Comparison of ENCODE assay signal across 1 cellular context in the genomic region with DNA sequence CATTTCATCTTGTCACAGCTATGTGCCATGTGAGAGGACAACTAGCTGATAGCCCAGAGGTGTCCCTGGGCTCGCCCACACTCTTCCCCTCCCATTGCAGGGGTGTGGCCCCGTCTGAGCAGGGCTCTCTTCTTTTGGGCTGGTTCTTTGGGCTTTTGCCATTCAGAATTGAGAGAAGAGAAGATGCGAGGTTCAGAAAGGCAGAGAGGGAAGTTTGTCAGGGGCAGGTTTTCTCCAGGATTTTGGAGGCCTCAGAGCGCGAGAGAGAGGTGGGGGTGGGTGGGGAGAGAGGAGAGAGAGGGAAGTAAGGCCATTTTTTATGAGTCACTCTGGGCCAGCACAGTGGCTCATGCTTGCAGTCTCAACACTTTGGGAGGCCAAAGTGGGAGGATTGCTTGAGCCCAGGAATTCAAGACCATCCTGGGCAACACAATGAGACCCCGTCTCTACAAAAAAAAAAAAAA.
TF ChIP-seq lines count a peak whose summit lies in the region.

No MANE protein-coding gene starts in this region.

TF ChIP-seq in HCT116, 20 proteins besides CTCF, POLR2A, EP300 and RAD21 (continued from another document):
- no peak for TF ChIP-seq SIN3A (IDR thresholded peaks at IDR 0.05; ENCODE audit: low read depth)
- TF ChIP-seq ELF1 (IDR thresholded peaks at IDR 0.05; ENCODE audit: borderline replicate concordance, low read depth), result no peak
- no peak for TF ChIP-seq FOSL1 (IDR thresholded peaks at IDR 0.05; ENCODE audit: low read depth)
- TF ChIP-seq, protein P1, sequence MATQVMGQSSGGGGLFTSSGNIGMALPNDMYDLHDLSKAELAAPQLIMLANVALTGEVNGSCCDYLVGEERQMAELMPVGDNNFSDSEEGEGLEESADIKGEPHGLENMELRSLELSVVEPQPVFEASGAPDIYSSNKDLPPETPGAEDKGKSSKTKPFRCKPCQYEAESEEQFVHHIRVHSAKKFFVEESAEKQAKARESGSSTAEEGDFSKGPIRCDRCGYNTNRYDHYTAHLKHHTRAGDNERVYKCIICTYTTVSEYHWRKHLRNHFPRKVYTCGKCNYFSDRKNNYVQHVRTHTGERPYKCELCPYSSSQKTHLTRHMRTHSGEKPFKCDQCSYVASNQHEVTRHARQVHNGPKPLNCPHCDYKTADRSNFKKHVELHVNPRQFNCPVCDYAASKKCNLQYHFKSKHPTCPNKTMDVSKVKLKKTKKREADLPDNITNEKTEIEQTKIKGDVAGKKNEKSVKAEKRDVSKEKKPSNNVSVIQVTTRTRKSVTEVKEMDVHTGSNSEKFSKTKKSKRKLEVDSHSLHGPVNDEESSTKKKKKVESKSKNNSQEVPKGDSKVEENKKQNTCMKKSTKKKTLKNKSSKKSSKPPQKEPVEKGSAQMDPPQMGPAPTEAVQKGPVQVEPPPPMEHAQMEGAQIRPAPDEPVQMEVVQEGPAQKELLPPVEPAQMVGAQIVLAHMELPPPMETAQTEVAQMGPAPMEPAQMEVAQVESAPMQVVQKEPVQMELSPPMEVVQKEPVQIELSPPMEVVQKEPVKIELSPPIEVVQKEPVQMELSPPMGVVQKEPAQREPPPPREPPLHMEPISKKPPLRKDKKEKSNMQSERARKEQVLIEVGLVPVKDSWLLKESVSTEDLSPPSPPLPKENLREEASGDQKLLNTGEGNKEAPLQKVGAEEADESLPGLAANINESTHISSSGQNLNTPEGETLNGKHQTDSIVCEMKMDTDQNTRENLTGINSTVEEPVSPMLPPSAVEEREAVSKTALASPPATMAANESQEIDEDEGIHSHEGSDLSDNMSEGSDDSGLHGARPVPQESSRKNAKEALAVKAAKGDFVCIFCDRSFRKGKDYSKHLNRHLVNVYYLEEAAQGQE (IDR thresholded peaks at IDR 0.05; ENCODE audit: low read depth), result no peak
- TF ChIP-seq EZH2phosphoT487 (IDR thresholded peaks at IDR 0.05; ENCODE audit: borderline replicate concordance), result no peak
- TF ChIP-seq ZFX (IDR thresholded peaks at IDR 0.05), result no peak
- no peak for TF ChIP-seq TCF7L2 (IDR thresholded peaks at IDR 0.05; ENCODE audit: borderline replicate concordance, extremely low read depth, insufficient read depth, insufficient read length)
- no peak for TF ChIP-seq CBX3 (IDR thresholded peaks at IDR 0.05; ENCODE audit: low read depth)
- no peak for TF ChIP-seq CEBPB (IDR thresholded peaks at IDR 0.05; ENCODE audit: low read depth)
TF ChIP-seq in HCT116: peak in this region for 0.
